1 cellular context compared by ENCODE assay signal in the genomic region with DNA sequence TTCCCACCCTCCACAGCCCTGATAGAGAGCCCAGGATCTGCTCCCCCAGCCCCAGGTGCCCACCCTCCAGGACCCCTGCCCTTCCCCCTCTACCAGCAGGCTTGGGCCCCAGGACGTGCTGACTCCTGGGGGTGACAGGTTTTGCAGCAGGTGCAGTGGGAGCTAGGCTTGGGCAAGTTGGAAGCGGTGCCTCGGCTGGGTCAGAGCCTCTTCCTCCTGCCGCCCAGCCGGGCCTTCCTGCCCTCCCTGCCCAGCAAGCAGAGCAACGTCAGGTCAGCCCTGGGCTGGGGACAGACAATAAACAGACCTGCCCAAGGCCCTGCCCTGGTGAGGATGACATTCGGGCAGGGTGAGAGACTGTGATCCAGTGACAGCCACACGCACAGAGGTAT.
TF ChIP-seq lines count a peak whose summit lies in the region.

No MANE protein-coding gene starts in this region.

TF ChIP-seq in HCT116, 20 proteins besides CTCF, POLR2A, EP300 and RAD21:
- TF ChIP-seq, protein P1, sequence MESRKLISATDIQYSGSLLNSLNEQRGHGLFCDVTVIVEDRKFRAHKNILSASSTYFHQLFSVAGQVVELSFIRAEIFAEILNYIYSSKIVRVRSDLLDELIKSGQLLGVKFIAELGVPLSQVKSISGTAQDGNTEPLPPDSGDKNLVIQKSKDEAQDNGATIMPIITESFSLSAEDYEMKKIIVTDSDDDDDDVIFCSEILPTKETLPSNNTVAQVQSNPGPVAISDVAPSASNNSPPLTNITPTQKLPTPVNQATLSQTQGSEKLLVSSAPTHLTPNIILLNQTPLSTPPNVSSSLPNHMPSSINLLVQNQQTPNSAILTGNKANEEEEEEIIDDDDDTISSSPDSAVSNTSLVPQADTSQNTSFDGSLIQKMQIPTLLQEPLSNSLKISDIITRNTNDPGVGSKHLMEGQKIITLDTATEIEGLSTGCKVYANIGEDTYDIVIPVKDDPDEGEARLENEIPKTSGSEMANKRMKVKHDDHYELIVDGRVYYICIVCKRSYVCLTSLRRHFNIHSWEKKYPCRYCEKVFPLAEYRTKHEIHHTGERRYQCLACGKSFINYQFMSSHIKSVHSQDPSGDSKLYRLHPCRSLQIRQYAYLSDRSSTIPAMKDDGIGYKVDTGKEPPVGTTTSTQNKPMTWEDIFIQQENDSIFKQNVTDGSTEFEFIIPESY (IDR thresholded peaks at IDR 0.05; ENCODE audit: extremely low read depth, insufficient replicate concordance, low read length), result no peak
- TF ChIP-seq, protein P2, sequence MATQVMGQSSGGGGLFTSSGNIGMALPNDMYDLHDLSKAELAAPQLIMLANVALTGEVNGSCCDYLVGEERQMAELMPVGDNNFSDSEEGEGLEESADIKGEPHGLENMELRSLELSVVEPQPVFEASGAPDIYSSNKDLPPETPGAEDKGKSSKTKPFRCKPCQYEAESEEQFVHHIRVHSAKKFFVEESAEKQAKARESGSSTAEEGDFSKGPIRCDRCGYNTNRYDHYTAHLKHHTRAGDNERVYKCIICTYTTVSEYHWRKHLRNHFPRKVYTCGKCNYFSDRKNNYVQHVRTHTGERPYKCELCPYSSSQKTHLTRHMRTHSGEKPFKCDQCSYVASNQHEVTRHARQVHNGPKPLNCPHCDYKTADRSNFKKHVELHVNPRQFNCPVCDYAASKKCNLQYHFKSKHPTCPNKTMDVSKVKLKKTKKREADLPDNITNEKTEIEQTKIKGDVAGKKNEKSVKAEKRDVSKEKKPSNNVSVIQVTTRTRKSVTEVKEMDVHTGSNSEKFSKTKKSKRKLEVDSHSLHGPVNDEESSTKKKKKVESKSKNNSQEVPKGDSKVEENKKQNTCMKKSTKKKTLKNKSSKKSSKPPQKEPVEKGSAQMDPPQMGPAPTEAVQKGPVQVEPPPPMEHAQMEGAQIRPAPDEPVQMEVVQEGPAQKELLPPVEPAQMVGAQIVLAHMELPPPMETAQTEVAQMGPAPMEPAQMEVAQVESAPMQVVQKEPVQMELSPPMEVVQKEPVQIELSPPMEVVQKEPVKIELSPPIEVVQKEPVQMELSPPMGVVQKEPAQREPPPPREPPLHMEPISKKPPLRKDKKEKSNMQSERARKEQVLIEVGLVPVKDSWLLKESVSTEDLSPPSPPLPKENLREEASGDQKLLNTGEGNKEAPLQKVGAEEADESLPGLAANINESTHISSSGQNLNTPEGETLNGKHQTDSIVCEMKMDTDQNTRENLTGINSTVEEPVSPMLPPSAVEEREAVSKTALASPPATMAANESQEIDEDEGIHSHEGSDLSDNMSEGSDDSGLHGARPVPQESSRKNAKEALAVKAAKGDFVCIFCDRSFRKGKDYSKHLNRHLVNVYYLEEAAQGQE (IDR thresholded peaks at IDR 0.05; ENCODE audit: low read depth), result no peak
- TF ChIP-seq FOSL1 (IDR thresholded peaks at IDR 0.05; ENCODE audit: low read depth) (no peak), JUND (IDR thresholded peaks at IDR 0.05) (no peak), SRF (IDR thresholded peaks at IDR 0.05; ENCODE audit: low read depth) (no peak), EZH2 (IDR thresholded peaks at IDR 0.05) (no peak), ZNF274 (IDR thresholded peaks at IDR 0.05; ENCODE audit: low read depth, low read length) (no peak), SP1 (IDR thresholded peaks at IDR 0.05; ENCODE audit: low read depth) (no peak), EZH2phosphoT487 (IDR thresholded peaks at IDR 0.05; ENCODE audit: borderline replicate concordance) (no peak), ELF1 (IDR thresholded peaks at IDR 0.05; ENCODE audit: borderline replicate concordance, low read depth) (no peak), ZFX (IDR thresholded peaks at IDR 0.05) (no peak), YY1 (IDR thresholded peaks at IDR 0.05; ENCODE audit: extremely low read depth, insufficient replicate concordance, low read depth, low read length) (no peak), POLR2AphosphoS5 (IDR thresholded peaks at IDR 0.05; ENCODE audit: low read depth, low read length) (no peak), EGR1 (IDR thresholded peaks at IDR 0.05; ENCODE audit: low read depth) (no peak), CBX3 (IDR thresholded peaks at IDR 0.05; ENCODE audit: low read depth) (no peak), TCF7L2 (IDR thresholded peaks at IDR 0.05; ENCODE audit: borderline replicate concordance, extremely low read depth, insufficient read depth, insufficient read length) (no peak)
- TF ChIP-seq, protein P3, sequence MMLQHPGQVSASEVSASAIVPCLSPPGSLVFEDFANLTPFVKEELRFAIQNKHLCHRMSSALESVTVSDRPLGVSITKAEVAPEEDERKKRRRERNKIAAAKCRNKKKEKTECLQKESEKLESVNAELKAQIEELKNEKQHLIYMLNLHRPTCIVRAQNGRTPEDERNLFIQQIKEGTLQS (IDR thresholded peaks at IDR 0.05), result no peak
- TF ChIP-seq, protein P4, sequence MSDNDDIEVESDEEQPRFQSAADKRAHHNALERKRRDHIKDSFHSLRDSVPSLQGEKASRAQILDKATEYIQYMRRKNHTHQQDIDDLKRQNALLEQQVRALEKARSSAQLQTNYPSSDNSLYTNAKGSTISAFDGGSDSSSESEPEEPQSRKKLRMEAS (IDR thresholded peaks at IDR 0.05), result no peak
TF ChIP-seq in HCT116: peak in this region for 0.
